1 cellular context compared by ENCODE assay signal in the genomic region with DNA sequence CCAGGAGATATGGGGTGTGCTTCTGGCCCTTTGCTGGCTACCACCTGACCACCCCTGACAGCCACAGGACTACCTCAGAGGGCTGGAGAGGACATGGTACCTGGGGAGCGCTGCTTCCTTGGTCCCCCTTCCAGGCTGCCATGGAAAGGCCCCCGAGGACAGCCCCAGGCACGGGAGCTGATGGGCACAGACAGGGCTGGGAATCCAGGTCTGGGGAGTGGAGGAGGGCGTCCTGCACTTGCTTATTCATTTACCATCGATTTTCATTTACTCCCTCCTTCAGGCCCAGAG.
TF ChIP-seq lines count a peak whose summit lies in the region.

No MANE protein-coding gene starts in this region.

TF ChIP-seq in WTC11, 78 proteins besides CTCF, POLR2A, EP300 and RAD21 (continued from another document):
- no peak for TF ChIP-seq AFF4 (CRISPR knock-in tag; IDR thresholded peaks at IDR 0.05; ENCODE audit: borderline replicate concordance)
- no peak for TF ChIP-seq CBFB (CRISPR knock-in tag; IDR thresholded peaks at IDR 0.05; ENCODE audit: low read depth)
- TF ChIP-seq, protein P1, sequence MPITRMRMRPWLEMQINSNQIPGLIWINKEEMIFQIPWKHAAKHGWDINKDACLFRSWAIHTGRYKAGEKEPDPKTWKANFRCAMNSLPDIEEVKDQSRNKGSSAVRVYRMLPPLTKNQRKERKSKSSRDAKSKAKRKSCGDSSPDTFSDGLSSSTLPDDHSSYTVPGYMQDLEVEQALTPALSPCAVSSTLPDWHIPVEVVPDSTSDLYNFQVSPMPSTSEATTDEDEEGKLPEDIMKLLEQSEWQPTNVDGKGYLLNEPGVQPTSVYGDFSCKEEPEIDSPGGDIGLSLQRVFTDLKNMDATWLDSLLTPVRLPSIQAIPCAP (CRISPR knock-in tag; IDR thresholded peaks at IDR 0.05) = no peak
- TF ChIP-seq NFATC4 (CRISPR knock-in tag; IDR thresholded peaks at IDR 0.05) = no peak
- TF ChIP-seq FOXJ3 (CRISPR knock-in tag; IDR thresholded peaks at IDR 0.05; ENCODE audit: borderline replicate concordance) = no peak
- no peak for TF ChIP-seq CREM (CRISPR knock-in tag; IDR thresholded peaks at IDR 0.05)
- TF ChIP-seq ZNF281 (CRISPR knock-in tag; IDR thresholded peaks at IDR 0.05) = no peak
- no peak for TF ChIP-seq PRRX2 (CRISPR knock-in tag; IDR thresholded peaks at IDR 0.05)
- TF ChIP-seq, protein P2, sequence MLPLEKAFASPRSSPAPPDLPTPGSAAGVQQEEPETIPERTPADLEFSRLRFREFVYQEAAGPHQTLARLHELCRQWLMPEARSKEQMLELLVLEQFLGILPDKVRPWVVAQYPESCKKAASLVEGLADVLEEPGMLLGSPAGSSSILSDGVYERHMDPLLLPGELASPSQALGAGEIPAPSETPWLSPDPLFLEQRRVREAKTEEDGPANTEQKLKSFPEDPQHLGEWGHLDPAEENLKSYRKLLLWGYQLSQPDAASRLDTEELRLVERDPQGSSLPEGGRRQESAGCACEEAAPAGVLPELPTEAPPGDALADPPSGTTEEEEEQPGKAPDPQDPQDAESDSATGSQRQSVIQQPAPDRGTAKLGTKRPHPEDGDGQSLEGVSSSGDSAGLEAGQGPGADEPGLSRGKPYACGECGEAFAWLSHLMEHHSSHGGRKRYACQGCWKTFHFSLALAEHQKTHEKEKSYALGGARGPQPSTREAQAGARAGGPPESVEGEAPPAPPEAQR (CRISPR knock-in tag; IDR thresholded peaks at IDR 0.05) = no peak
- no peak for TF ChIP-seq RELA (CRISPR knock-in tag; IDR thresholded peaks at IDR 0.05; ENCODE audit: borderline replicate concordance)
- TF ChIP-seq, protein P3, sequence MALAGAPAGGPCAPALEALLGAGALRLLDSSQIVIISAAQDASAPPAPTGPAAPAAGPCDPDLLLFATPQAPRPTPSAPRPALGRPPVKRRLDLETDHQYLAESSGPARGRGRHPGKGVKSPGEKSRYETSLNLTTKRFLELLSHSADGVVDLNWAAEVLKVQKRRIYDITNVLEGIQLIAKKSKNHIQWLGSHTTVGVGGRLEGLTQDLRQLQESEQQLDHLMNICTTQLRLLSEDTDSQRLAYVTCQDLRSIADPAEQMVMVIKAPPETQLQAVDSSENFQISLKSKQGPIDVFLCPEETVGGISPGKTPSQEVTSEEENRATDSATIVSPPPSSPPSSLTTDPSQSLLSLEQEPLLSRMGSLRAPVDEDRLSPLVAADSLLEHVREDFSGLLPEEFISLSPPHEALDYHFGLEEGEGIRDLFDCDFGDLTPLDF (CRISPR knock-in tag; IDR thresholded peaks at IDR 0.05) = no peak
- no peak for TF ChIP-seq ATF1 (CRISPR knock-in tag; IDR thresholded peaks at IDR 0.05)
- TF ChIP-seq CDX4 (CRISPR knock-in tag; IDR thresholded peaks at IDR 0.05; ENCODE audit: borderline replicate concordance) = no peak
TF ChIP-seq in WTC11: peak in this region for 0.
